In genomic region chr16:26969589-26970217, GRCh38 we compare ENCODE assay signal across 1 cellular context.
A peak's percentile ranks its signal among the peaks of the same experiment; 100 is the strongest.
TF ChIP-seq lines count a peak whose summit lies in the region.

No MANE protein-coding gene starts in this region.

TF ChIP-seq in K562, 482 proteins besides CTCF, POLR2A, EP300 and RAD21 (continued from another document):
- TF ChIP-seq ARID4B (CRISPR knock-in tag; IDR thresholded peaks at IDR 0.05) (no peak), NFXL1 (CRISPR knock-in tag; IDR thresholded peaks at IDR 0.05) (peak; percentile 89), ZNF668 (CRISPR knock-in tag; IDR thresholded peaks at IDR 0.05) (peak; percentile 78; the same call in 1 of the 2 replicates), KAT8 (IDR thresholded peaks at IDR 0.05; ENCODE audit: low read depth) (no peak), PHF8 (IDR thresholded peaks at IDR 0.05; ENCODE audit: borderline replicate concordance, low read length) (no peak), PTRF (tag; IDR thresholded peaks at IDR 0.05) (peak; percentile 97), ZKSCAN3 (CRISPR knock-in tag; IDR thresholded peaks at IDR 0.05) (no peak), RBM34 (IDR thresholded peaks at IDR 0.05; ENCODE audit: borderline replicate concordance, insufficient read depth, low read length) (no peak), DPF2 (IDR thresholded peaks at IDR 0.05) (no peak), E2F8 (IDR thresholded peaks at IDR 0.05; ENCODE audit: low read depth, partially characterized antibody) (no peak), SNIP1 (IDR thresholded peaks at IDR 0.05; ENCODE audit: low read depth) (no peak), GATAD2B (IDR thresholded peaks at IDR 0.05; ENCODE audit: borderline replicate concordance) (no peak), JUND (IDR thresholded peaks at IDR 0.05; ENCODE audit: borderline replicate concordance, low read depth, low read length) (no peak), JUND (tag; IDR thresholded peaks at IDR 0.05; ENCODE audit: borderline replicate concordance, low read depth, low read length) (peak; percentile 78; the same call in 1 of the 3 replicates), SRF (CRISPR knock-in tag; IDR thresholded peaks at IDR 0.05) (peak in 1 of 2 experiments; percentile 76; a peak in 1 of 4 replicates), CTBP1 (IDR thresholded peaks at IDR 0.05; ENCODE audit: borderline replicate concordance) (no peak), TEAD1 (CRISPR knock-in tag; IDR thresholded peaks at IDR 0.05) (peak in 1 of 2 experiments; percentile 94; a peak in 2 of 4 replicates), ZNF644 (tag; IDR thresholded peaks at IDR 0.05; ENCODE audit: low read depth) (0 out of 2 replicates have a peak, but pooled peaks have one; percentile 62), ATF1 (CRISPR knock-in tag; IDR thresholded peaks at IDR 0.05) (no peak), ATF1 (tag; IDR thresholded peaks at IDR 0.05) (peak; percentile 73)
- TF ChIP-seq, protein P1, sequence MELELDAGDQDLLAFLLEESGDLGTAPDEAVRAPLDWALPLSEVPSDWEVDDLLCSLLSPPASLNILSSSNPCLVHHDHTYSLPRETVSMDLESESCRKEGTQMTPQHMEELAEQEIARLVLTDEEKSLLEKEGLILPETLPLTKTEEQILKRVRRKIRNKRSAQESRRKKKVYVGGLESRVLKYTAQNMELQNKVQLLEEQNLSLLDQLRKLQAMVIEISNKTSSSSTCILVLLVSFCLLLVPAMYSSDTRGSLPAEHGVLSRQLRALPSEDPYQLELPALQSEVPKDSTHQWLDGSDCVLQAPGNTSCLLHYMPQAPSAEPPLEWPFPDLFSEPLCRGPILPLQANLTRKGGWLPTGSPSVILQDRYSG (tag; conservative IDR thresholded peaks at IDR 0.05; ENCODE audit: low read depth) = peak; percentile 99
- TF ChIP-seq, protein P2, sequence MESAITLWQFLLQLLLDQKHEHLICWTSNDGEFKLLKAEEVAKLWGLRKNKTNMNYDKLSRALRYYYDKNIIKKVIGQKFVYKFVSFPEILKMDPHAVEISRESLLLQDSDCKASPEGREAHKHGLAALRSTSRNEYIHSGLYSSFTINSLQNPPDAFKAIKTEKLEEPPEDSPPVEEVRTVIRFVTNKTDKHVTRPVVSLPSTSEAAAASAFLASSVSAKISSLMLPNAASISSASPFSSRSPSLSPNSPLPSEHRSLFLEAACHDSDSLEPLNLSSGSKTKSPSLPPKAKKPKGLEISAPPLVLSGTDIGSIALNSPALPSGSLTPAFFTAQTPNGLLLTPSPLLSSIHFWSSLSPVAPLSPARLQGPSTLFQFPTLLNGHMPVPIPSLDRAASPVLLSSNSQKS (CRISPR knock-in tag; IDR thresholded peaks at IDR 0.05) = no peak
- TF ChIP-seq, protein P3, sequence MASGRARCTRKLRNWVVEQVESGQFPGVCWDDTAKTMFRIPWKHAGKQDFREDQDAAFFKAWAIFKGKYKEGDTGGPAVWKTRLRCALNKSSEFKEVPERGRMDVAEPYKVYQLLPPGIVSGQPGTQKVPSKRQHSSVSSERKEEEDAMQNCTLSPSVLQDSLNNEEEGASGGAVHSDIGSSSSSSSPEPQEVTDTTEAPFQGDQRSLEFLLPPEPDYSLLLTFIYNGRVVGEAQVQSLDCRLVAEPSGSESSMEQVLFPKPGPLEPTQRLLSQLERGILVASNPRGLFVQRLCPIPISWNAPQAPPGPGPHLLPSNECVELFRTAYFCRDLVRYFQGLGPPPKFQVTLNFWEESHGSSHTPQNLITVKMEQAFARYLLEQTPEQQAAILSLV (tag; IDR thresholded peaks at IDR 0.05) = peak; percentile 96
- TF ChIP-seq, protein P4, sequence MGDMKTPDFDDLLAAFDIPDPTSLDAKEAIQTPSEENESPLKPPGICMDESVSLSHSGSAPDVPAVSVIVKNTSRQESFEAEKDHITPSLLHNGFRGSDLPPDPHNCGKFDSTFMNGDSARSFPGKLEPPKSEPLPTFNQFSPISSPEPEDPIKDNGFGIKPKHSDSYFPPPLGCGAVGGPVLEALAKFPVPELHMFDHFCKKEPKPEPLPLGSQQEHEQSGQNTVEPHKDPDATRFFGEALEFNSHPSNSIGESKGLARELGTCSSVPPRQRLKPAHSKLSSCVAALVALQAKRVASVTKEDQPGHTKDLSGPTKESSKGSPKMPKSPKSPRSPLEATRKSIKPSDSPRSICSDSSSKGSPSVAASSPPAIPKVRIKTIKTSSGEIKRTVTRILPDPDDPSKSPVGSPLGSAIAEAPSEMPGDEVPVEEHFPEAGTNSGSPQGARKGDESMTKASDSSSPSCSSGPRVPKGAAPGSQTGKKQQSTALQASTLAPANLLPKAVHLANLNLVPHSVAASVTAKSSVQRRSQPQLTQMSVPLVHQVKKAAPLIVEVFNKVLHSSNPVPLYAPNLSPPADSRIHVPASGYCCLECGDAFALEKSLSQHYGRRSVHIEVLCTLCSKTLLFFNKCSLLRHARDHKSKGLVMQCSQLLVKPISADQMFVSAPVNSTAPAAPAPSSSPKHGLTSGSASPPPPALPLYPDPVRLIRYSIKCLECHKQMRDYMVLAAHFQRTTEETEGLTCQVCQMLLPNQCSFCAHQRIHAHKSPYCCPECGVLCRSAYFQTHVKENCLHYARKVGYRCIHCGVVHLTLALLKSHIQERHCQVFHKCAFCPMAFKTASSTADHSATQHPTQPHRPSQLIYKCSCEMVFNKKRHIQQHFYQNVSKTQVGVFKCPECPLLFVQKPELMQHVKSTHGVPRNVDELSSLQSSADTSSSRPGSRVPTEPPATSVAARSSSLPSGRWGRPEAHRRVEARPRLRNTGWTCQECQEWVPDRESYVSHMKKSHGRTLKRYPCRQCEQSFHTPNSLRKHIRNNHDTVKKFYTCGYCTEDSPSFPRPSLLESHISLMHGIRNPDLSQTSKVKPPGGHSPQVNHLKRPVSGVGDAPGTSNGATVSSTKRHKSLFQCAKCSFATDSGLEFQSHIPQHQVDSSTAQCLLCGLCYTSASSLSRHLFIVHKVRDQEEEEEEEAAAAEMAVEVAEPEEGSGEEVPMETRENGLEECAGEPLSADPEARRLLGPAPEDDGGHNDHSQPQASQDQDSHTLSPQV (IDR thresholded peaks at IDR 0.05) = peak; percentile 58; the same call in 1 of the 2 replicates
TF ChIP-seq in K562: peak in this region for 69.
